ENCODE assay signal across 11 cellular contexts in the genomic region with DNA sequence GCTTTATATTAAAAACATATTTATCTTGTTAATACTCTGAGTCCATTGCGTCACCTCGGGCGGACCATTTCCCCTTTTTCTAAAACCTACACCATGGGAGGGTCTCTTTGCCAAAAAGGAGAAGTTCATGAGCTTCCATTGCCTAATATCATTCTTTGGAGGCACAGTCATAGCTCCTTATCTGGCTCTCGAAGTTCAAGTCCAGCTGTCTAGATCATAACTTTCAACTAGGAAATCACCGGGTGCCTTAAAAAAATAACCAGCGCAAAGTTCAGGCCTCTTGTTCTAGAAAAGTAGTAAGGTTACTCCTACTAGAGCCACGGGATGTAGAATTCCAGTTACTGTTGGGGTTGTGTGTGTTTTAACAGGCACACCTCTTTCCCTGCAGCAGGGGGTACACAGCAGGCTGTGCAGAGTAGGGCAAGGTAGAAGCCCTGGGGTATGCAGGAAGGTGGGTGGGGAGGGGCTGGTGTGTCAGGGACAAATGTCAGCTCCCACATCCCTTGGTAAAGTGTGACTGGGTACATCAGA. TPM values are rescaled to one million over a fixed set of nuclear protein-coding genes. Genes with fewer than 3 reads are reported as not detected.
A peak's percentile ranks its signal among the peaks of the same experiment; 100 is the strongest.
DNase-seq lines count a peak whose midpoint lies in the region; ATAC-seq lines count a peak whose summit lies in the region.
"Had no signal": no experiment of that assay in that cellular context is flagged by ENCODE, and none has a peak within 500 bp of the region (broad histone marks: within the 10 kb centered on the region; RNA-seq: fewer than 3 reads in every experiment).

No MANE protein-coding gene starts in this region.

- peak; percentile 53 to 79 for ATAC-seq in left cardiac atrium
- ATAC-seq in sciatic nerve: peak; percentile 75

- DNase-seq in GDM1 (lab: John Stamatoyannopoulos, UW) (peak; percentile 73), UCSD-AML1 (lab: John Stamatoyannopoulos, UW; ENCODE audit: unreplicated experiment) (peak; percentile 36), left cardiac atrium (no peak), sciatic nerve (ENCODE audit: low spot score) (no peak), superior temporal gyrus (ENCODE audit: extremely low spot score) (no peak), NCI-H2107 treated with DMSO at 0.1 percent for 48 hours (lab: John Stamatoyannopoulos, UW; ENCODE audit: unreplicated experiment) (no peak), T1000 (lab: John Stamatoyannopoulos, UW) (no peak)
- DNase-seq in activated effector memory CD4-positive, alpha-beta T cell treated with anti-CD3 and anti-CD28 coated beads, Interleukin-2, amount 50 U/mL, for 16 hours: no peak
- DNase-seq: activated naive CD8-positive, alpha-beta T cell treated with anti-CD3 and anti-CD28 coated beads for 36 hours; DND-41; SJCRH30 had no signal

- intact Hi-C loops in left cardiac atrium (cut with DNase I): loop anchor here in 1 of 2 donors (2.0 kb wide), 1 partner anchor 13 kb away; no protein-coding TSS in a partner anchor
- intact Hi-C loops in sciatic nerve (cut with DNase I): no loop called here

RNA-seq across cellular contexts. Expression of gene LRRFIP1, which starts 50.6 kb away (rescaled TPM):
- total RNA-seq in left cardiac atrium: 10 to 100 TPM; 69.3 to 99.6 TPM
- 84.8 TPM for total RNA-seq in sciatic nerve

Comparison
In these comparisons a context has a peak if more than half of its experiments do, and no peak if none do; other contexts are left out.
1. DNase-seq: peak in GDM1 (single experiment) and UCSD-AML1 (single experiment); none in left cardiac atrium (single experiment), sciatic nerve (single experiment), superior temporal gyrus (single experiment), NCI-H2107 treated with DMSO at 0.1 percent for 48 hours (single experiment), T1000 (single experiment) and activated effector memory CD4-positive, alpha-beta T cell treated with anti-CD3 and anti-CD28 coated beads, Interleukin-2, amount 50 U/mL, for 16 hours (single experiment).